In the genomic region with DNA sequence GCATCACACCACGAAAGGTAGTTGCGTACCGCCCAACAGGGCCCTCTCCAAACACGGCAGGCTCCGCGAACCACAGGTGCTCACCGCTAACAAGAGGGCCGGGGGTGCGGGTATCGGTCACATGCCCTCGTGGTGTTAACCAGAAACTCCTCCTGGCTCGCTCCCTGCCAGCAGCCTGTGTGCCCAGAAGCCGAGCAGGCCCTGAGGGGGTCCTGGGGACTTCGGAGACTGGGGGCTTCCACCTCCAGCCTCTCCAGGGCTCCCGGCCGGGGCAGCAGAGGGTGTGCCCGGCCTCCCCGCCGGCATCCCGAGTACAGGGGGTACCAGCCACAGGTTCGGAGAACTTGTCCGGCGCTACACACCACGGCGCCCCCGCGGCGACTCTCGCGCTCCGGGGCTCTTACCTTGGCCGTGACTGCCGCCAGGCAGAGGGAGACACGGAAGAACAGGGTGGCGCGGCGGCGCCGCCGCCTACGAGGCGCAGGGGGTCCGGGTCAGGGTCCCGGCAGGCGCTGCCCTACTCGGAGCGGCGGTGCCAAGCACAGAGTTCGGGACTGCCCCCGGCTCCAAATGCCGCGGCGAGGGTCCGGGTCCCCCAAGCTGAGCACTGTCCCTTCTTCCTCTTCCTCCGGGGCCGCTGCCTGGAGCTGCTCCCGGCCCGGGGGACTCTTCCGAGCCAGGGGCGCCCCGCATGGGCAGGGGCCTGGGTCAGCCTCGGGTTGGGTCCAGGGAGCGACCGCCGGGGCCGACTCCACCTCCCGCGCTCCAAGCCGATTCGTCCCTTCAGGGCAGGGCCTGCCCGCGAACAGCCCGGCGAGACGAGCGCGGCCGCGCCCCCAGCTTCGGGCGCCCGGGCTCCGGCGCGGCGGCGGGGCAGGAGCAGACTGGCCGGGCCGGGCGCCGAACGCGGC, we compare ENCODE assay signal across 1 cellular context.
TF ChIP-seq lines count a peak whose summit lies in the region.

A gene (minus strand): TSS at position 886 of the 911 bp plus-strand sequence.

TF ChIP-seq in HepG2, 621 proteins besides CTCF, POLR2A, EP300 and RAD21 (continued from another document):
- TF ChIP-seq, protein P1, sequence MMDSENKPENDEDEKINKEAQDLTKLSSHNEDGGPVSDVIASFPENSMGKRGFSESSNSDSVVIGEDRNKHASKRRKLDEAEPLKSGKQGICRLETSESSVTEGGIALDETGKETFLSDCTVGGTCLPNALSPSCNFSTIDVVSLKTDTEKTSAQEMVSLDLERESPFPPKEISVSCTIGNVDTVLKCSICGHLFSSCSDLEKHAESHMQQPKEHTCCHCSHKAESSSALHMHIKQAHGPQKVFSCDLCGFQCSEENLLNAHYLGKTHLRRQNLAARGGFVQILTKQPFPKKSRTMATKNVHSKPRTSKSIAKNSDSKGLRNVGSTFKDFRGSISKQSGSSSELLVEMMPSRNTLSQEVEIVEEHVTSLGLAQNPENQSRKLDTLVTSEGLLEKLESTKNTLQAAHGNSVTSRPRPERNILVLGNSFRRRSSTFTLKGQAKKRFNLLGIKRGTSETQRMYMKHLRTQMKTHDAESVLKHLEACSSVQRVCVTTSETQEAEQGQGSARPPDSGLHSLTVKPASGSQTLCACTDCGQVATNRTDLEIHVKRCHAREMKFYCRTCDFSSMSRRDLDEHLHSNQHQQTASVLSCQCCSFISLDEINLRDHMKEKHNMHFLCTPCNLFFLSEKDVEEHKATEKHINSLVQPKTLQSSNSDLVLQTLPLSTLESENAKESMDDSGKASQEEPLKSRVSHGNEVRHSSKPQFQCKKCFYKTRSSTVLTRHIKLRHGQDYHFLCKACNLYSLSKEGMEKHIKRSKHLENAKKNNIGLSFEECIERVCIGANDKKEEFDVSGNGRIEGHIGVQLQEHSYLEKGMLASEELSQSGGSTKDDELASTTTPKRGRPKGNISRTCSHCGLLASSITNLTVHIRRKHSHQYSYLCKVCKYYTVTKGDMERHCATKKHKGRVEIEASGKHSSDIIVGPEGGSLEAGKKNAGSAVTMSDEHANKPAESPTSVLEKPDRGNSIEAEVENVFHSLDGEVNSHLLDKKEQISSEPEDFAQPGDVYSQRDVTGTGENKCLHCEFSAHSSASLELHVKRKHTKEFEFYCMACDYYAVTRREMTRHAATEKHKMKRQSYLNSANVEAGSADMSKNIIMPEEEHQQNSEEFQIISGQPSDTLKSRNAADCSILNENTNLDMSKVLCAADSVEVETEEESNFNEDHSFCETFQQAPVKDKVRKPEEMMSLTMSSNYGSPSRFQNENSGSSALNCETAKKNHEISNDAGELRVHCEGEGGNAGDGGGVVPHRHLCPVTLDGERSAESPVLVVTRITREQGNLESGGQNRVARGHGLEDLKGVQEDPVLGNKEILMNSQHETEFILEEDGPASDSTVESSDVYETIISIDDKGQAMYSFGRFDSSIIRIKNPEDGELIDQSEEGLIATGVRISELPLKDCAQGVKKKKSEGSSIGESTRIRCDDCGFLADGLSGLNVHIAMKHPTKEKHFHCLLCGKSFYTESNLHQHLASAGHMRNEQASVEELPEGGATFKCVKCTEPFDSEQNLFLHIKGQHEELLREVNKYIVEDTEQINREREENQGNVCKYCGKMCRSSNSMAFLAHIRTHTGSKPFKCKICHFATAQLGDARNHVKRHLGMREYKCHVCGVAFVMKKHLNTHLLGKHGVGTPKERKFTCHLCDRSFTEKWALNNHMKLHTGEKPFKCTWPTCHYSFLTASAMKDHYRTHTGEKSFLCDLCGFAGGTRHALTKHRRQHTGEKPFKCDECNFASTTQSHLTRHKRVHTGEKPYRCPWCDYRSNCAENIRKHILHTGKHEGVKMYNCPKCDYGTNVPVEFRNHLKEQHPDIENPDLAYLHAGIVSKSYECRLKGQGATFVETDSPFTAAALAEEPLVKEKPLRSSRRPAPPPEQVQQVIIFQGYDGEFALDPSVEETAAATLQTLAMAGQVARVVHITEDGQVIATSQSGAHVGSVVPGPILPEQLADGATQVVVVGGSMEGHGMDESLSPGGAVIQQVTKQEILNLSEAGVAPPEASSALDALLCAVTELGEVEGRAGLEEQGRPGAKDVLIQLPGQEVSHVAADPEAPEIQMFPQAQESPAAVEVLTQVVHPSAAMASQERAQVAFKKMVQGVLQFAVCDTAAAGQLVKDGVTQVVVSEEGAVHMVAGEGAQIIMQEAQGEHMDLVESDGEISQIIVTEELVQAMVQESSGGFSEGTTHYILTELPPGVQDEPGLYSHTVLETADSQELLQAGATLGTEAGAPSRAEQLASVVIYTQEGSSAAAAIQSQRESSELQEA (CRISPR knock-in tag; IDR thresholded peaks at IDR 0.05; ENCODE audit: not compliant biosample characterization) = no peak
- TF ChIP-seq, protein P2, sequence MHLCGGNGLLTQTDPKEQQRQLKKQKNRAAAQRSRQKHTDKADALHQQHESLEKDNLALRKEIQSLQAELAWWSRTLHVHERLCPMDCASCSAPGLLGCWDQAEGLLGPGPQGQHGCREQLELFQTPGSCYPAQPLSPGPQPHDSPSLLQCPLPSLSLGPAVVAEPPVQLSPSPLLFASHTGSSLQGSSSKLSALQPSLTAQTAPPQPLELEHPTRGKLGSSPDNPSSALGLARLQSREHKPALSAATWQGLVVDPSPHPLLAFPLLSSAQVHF (CRISPR knock-in tag; IDR thresholded peaks at IDR 0.05) = no peak
- no peak for TF ChIP-seq ZNF234 (CRISPR knock-in tag; conservative IDR thresholded peaks at IDR 0.05)
- TF ChIP-seq, protein P3, sequence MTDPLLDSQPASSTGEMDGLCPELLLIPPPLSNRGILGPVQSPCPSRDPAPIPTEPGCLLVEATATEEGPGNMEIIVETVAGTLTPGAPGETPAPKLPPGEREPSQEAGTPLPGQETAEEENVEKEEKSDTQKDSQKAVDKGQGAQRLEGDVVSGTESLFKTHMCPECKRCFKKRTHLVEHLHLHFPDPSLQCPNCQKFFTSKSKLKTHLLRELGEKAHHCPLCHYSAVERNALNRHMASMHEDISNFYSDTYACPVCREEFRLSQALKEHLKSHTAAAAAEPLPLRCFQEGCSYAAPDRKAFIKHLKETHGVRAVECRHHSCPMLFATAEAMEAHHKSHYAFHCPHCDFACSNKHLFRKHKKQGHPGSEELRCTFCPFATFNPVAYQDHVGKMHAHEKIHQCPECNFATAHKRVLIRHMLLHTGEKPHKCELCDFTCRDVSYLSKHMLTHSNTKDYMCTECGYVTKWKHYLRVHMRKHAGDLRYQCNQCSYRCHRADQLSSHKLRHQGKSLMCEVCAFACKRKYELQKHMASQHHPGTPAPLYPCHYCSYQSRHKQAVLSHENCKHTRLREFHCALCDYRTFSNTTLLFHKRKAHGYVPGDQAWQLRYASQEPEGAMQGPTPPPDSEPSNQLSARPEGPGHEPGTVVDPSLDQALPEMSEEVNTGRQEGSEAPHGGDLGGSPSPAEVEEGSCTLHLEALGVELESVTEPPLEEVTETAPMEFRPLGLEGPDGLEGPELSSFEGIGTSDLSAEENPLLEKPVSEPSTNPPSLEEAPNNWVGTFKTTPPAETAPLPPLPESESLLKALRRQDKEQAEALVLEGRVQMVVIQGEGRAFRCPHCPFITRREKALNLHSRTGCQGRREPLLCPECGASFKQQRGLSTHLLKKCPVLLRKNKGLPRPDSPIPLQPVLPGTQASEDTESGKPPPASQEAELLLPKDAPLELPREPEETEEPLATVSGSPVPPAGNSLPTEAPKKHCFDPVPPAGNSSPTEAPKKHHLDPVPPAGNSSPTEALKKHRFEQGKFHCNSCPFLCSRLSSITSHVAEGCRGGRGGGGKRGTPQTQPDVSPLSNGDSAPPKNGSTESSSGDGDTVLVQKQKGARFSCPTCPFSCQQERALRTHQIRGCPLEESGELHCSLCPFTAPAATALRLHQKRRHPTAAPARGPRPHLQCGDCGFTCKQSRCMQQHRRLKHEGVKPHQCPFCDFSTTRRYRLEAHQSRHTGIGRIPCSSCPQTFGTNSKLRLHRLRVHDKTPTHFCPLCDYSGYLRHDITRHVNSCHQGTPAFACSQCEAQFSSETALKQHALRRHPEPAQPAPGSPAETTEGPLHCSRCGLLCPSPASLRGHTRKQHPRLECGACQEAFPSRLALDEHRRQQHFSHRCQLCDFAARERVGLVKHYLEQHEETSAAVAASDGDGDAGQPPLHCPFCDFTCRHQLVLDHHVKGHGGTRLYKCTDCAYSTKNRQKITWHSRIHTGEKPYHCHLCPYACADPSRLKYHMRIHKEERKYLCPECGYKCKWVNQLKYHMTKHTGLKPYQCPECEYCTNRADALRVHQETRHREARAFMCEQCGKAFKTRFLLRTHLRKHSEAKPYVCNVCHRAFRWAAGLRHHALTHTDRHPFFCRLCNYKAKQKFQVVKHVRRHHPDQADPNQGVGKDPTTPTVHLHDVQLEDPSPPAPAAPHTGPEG (CRISPR knock-in tag; IDR thresholded peaks at IDR 0.05) = 0 out of 2 replicates have a peak, but pooled peaks have one; percentile 8
- TF ChIP-seq ZSCAN12 (CRISPR knock-in tag; IDR thresholded peaks at IDR 0.05) = 0 out of 2 replicates have a peak, but pooled peaks have one; percentile 27
- TF ChIP-seq ZNF451 (CRISPR knock-in tag; IDR thresholded peaks at IDR 0.05) = no peak
- peak; percentile 59; the same call in 1 of the 2 replicates for TF ChIP-seq SMAD1 (CRISPR knock-in tag; IDR thresholded peaks at IDR 0.05; ENCODE audit: borderline replicate concordance, low read depth)
- peak; percentile 48 for TF ChIP-seq AGO2 (optimal IDR thresholded peaks at IDR 0.05; ENCODE audit: low read depth, low read length)
- TF ChIP-seq, protein P4, sequence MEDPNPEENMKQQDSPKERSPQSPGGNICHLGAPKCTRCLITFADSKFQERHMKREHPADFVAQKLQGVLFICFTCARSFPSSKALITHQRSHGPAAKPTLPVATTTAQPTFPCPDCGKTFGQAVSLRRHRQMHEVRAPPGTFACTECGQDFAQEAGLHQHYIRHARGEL (CRISPR knock-in tag; IDR thresholded peaks at IDR 0.05) = no peak
- TF ChIP-seq ZNF772 (CRISPR knock-in tag; IDR thresholded peaks at IDR 0.05) = no peak
- TF ChIP-seq, protein P5, sequence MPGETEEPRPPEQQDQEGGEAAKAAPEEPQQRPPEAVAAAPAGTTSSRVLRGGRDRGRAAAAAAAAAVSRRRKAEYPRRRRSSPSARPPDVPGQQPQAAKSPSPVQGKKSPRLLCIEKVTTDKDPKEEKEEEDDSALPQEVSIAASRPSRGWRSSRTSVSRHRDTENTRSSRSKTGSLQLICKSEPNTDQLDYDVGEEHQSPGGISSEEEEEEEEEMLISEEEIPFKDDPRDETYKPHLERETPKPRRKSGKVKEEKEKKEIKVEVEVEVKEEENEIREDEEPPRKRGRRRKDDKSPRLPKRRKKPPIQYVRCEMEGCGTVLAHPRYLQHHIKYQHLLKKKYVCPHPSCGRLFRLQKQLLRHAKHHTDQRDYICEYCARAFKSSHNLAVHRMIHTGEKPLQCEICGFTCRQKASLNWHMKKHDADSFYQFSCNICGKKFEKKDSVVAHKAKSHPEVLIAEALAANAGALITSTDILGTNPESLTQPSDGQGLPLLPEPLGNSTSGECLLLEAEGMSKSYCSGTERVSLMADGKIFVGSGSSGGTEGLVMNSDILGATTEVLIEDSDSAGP (CRISPR knock-in tag; IDR thresholded peaks at IDR 0.05; ENCODE audit: borderline replicate concordance) = peak; percentile 17; the same call in 1 of the 2 replicates
- TF ChIP-seq, protein P6, sequence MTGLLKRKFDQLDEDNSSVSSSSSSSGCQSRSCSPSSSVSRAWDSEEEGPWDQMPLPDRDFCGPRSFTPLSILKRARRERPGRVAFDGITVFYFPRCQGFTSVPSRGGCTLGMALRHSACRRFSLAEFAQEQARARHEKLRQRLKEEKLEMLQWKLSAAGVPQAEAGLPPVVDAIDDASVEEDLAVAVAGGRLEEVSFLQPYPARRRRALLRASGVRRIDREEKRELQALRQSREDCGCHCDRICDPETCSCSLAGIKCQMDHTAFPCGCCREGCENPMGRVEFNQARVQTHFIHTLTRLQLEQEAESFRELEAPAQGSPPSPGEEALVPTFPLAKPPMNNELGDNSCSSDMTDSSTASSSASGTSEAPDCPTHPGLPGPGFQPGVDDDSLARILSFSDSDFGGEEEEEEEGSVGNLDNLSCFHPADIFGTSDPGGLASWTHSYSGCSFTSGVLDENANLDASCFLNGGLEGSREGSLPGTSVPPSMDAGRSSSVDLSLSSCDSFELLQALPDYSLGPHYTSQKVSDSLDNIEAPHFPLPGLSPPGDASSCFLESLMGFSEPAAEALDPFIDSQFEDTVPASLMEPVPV (CRISPR knock-in tag; IDR thresholded peaks at IDR 0.05) = no peak
- TF ChIP-seq ZNF547 (CRISPR knock-in tag; IDR thresholded peaks at IDR 0.05) = no peak
- TF ChIP-seq, protein P7, sequence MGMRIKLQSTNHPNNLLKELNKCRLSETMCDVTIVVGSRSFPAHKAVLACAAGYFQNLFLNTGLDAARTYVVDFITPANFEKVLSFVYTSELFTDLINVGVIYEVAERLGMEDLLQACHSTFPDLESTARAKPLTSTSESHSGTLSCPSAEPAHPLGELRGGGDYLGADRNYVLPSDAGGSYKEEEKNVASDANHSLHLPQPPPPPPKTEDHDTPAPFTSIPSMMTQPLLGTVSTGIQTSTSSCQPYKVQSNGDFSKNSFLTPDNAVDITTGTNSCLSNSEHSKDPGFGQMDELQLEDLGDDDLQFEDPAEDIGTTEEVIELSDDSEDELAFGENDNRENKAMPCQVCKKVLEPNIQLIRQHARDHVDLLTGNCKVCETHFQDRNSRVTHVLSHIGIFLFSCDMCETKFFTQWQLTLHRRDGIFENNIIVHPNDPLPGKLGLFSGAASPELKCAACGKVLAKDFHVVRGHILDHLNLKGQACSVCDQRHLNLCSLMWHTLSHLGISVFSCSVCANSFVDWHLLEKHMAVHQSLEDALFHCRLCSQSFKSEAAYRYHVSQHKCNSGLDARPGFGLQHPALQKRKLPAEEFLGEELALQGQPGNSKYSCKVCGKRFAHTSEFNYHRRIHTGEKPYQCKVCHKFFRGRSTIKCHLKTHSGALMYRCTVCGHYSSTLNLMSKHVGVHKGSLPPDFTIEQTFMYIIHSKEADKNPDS (CRISPR knock-in tag; IDR thresholded peaks at IDR 0.05) = no peak
- TF ChIP-seq ZBTB7A (CRISPR knock-in tag; IDR thresholded peaks at IDR 0.05) = no peak
